22 cellular contexts compared by ENCODE assay signal in the genomic region with DNA sequence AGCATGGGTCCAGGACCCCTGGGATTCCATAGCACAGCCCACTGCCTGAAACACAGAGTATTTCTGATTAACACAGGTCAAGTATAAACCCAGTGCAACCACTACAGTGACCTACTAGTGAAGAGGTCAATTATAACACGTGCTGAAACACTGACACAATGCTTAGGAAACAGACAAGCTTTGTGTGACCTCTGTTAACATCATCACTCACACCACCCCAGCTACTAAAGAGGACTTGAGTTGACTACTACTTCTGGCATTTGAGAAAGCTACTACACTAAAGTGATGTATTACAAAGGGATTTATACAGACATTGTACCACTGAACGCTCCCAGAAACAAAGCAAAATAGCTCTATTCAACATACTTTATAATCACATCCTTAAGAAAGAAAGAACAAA.
A peak's percentile ranks its signal among the peaks of the same experiment; 100 is the strongest.
DNase-seq lines count a peak whose midpoint lies in the region; ATAC-seq, FAIRE-seq and TF ChIP-seq lines count a peak whose summit lies in the region.
"Had no signal": no experiment of that assay in that cellular context is flagged by ENCODE, and none has a peak within 500 bp of the region (broad histone marks: within the 10 kb centered on the region; RNA-seq: fewer than 3 reads in every experiment).

No MANE protein-coding gene starts in this region.

- no peaks in the 10 kb centered on the region for H3K4me1 Mint-ChIP-seq in neural progenitor cell
- H3K4me1 Mint-ChIP-seq: CD4-positive, alpha-beta memory T cell had no signal

- no peak overlapping the region for H2BK15ac ChIP-seq in IMR-90 (ENCODE audit: low read depth, low read length)

- H2AFZ ChIP-seq in IMR-90 (replicated peaks; ENCODE audit: low read length, poor library complexity): peak overlapping the region; percentile 5
- H2AFZ ChIP-seq in neural progenitor cell (replicated peaks): no peak overlapping the region

- no peak for TF ChIP-seq RAD21 in IMR-90 (IDR thresholded peaks at IDR 0.05; ENCODE audit: low read length)

- no peak overlapping the region for H4K8ac ChIP-seq in IMR-90 (ENCODE audit: low read depth in 2 of 2, low read length in 2 of 2)

- intact Hi-C loops in IMR-90 (cut with micrococcal nuclease): no loop called here
- intact Hi-C loops in mucosa of descending colon (cut with DNase I, micrococcal nuclease): no loop called here

- H2AK9ac ChIP-seq in IMR-90 (replicated peaks; ENCODE audit: low read depth, low read length, poor library complexity): no peak overlapping the region

- no peak overlapping the region for H3K9ac ChIP-seq in IMR-90 (ENCODE audit: low read depth, low read length)
- H3K9ac ChIP-seq in neural progenitor cell: no peak overlapping the region
- H3K9ac ChIP-seq: BLaER1, KMS-11, SK-N-SH had no signal

- no CpG with 5 or more reads among the region's 2 CpGs for WGBS in IMR-90 (ENCODE audit: extremely low coverage in 2 of 2, insufficient read length in 1 of 2), 2 experiments

- H3F3A ChIP-seq in neural progenitor cell (ENCODE audit: low read depth): no peaks in the 10 kb centered on the region

- H3K9me3 ChIP-seq in IMR-90 (ENCODE audit: control insufficient read depth, insufficient read depth, low read length): no peaks in the 10 kb centered on the region
- H3K9me3 ChIP-seq in neural progenitor cell (ENCODE audit: low read depth): no peaks in the 10 kb centered on the region
- peaks cover 35% of the 10 kb centered on the region for H3K9me3 ChIP-seq in mucosa of descending colon
- H3K9me3 ChIP-seq: BLaER1, SK-N-SH had no signal

- H3K27ac ChIP-seq in IMR-90 (ENCODE audit: insufficient read depth, low read length) (no peak overlapping the region), neural progenitor cell (no peak overlapping the region)
- H3K27ac ChIP-seq: BLaER1, KMS-11, RWPE1 had no signal

- H2AK5ac ChIP-seq in IMR-90 (ENCODE audit: low read depth, low read length): no peak overlapping the region

- TF ChIP-seq CTCF in IMR-90 (conservative IDR thresholded peaks at IDR 0.05; ENCODE audit: low read depth, low read length) (no peak), fibroblast of mammary gland (conservative IDR thresholded peaks at IDR 0.05; ENCODE audit: control insufficient read depth, insufficient read depth, low read depth, low read length) (no peak), neural progenitor cell (IDR thresholded peaks at IDR 0.05) (no peak), mucosa of descending colon (IDR thresholded peaks at IDR 0.05) (no peak)

- H3K4me2 ChIP-seq in IMR-90 (ENCODE audit: low read depth, low read length): no peak overlapping the region
- no peak overlapping the region for H3K4me2 ChIP-seq in neural progenitor cell
- H3K4me2 ChIP-seq: BLaER1, KMS-11, SK-N-SH had no signal

- no peak overlapping the region for H4K5ac ChIP-seq in IMR-90 (ENCODE audit: low read depth, low read length)

- no peaks in the 10 kb centered on the region for H3K79me2 ChIP-seq in neural progenitor cell (ENCODE audit: low read depth)

- H3K4me1 ChIP-seq in IMR-90 (ENCODE audit: control insufficient read depth, insufficient read depth, low read length) (no peaks in the 10 kb centered on the region; the same call in 1 of the 2 replicates), neural progenitor cell (no peaks in the 10 kb centered on the region), mucosa of descending colon (ENCODE audit: low read depth) (no peaks in the 10 kb centered on the region)
- H3K4me1 ChIP-seq: BLaER1 had no signal

- H3K9me1 ChIP-seq in IMR-90 (ENCODE audit: insufficient read depth, low read length): no peaks in the 10 kb centered on the region

- ATAC-seq in IMR-90 (ENCODE audit: low read depth) (peak; percentile 27; the same call in 1 of the 2 replicates), mucosa of descending colon (no peak)

- no peak overlapping the region for H3K56ac ChIP-seq in IMR-90 (ENCODE audit: extremely low read depth, insufficient read depth, low read length)

- TF ChIP-seq POLR2A in IMR-90 (IDR thresholded peaks at IDR 0.05; ENCODE audit: low read depth, low read length) (no peak), H54 (IDR thresholded peaks at IDR 0.05; ENCODE audit: low read depth, low read length) (no peak)

- no peaks in the 10 kb centered on the region for H3K79me1 ChIP-seq in IMR-90 (ENCODE audit: low read depth in 1 of 2, low read length in 2 of 2)

- dilution Hi-C loops in IMR-90 (cut with HindIII; ENCODE audit: low sequenced_read_pairs, unreplicated experiment): no loop called here

- 0 out of 2 replicates have a peak overlapping the region, but pooled peaks have one; percentile 36 for H3K14ac ChIP-seq in IMR-90 (replicated peaks; ENCODE audit: low read depth, low read length)

- H3K27me3 ChIP-seq in IMR-90 (ENCODE audit: control insufficient read depth, insufficient read depth, low read length): no peaks in the 10 kb centered on the region
- H3K27me3 ChIP-seq in neural progenitor cell: no peaks in the 10 kb centered on the region
- H3K27me3 ChIP-seq: BLaER1 had no signal

- H3K9me3 Mint-ChIP-seq in neural progenitor cell: no peaks in the 10 kb centered on the region

- H2BK20ac ChIP-seq in IMR-90 (ENCODE audit: low read depth, low read length): no peak overlapping the region; the same call in 1 of the 2 replicates

- CTCF ChIA-PET in IMR-90 (lab: Yijun Ruan, JAX): no interaction called here

- no peaks in the 10 kb centered on the region for H3K36me3 Mint-ChIP-seq in neural progenitor cell
- H3K36me3 Mint-ChIP-seq: CD4-positive, alpha-beta memory T cell had no signal

- no peaks in the 10 kb centered on the region for H4K20me1 ChIP-seq in IMR-90 (ENCODE audit: insufficient read depth, low read length)
- no peaks in the 10 kb centered on the region for H4K20me1 ChIP-seq in neural progenitor cell (ENCODE audit: low read depth)
- H4K20me1 ChIP-seq: BLaER1 had no signal

- no peak overlapping the region for H3K4ac ChIP-seq in IMR-90 (ENCODE audit: low read depth, low read length)

- no peak overlapping the region for H3K18ac ChIP-seq in IMR-90 (ENCODE audit: low read depth, low read length)

- POLR2A ChIA-PET in IMR-90 (lab: Charles Lee; ENCODE audit: unreplicated experiment): no interaction called here

- no peaks in the 10 kb centered on the region for H3K27me3 Mint-ChIP-seq in neural progenitor cell (ENCODE audit: insufficient read depth, low read depth)
- H3K27me3 Mint-ChIP-seq: CD4-positive, alpha-beta memory T cell had no signal

- no peak for FAIRE-seq in H54 (lab: Jason Lieb, UNC)
- FAIRE-seq: GM18507, GM19239, HTR-8/SVneo had no signal

- H3K36me3 ChIP-seq in IMR-90 (ENCODE audit: control insufficient read depth, insufficient read depth, low read length) (no peaks in the 10 kb centered on the region), neural progenitor cell (no peaks in the 10 kb centered on the region), mucosa of descending colon (ENCODE audit: low read depth) (no peaks in the 10 kb centered on the region)
- H3K36me3 ChIP-seq: BLaER1 had no signal

- no peak overlapping the region for H2BK120ac ChIP-seq in IMR-90 (ENCODE audit: low read depth, low read length)

- H3K4me3 Mint-ChIP-seq in neural progenitor cell: no peak overlapping the region
- H3K4me3 Mint-ChIP-seq: CD4-positive, alpha-beta memory T cell had no signal

- no peak overlapping the region for H4K91ac ChIP-seq in IMR-90 (ENCODE audit: insufficient read depth, low read depth, low read length)

- DNase-seq in IMR-90 (peak; percentile 36), fibroblast of mammary gland (ENCODE audit: low read depth) (peak; percentile 20), neural progenitor cell (ENCODE audit: low spot score) (no peak), cerebellar cortex (ENCODE audit: low spot score) (no peak), mucosa of descending colon (no peak), H54 (ENCODE audit: insufficient read length, low spot score) (no peak), HCEC 1CT (no peak)
- DNase-seq: CD4-positive, alpha-beta memory T cell; GDM1; NCI-H1105; NCI-H2029 treated with DMSO at 0.1 percent for 48 hours; NCI-H226; NCI-H510A treated with DMSO at 0.1 percent for 48 hours; NCI-H748 treated with DMSO at 0.1 percent for 48 hours; SHP77 treated with DMSO at 0.1 percent for 48 hours; SK-N-SH had no signal

- H2BK5ac ChIP-seq in IMR-90 (ENCODE audit: low read depth, low read length, poor library complexity, severe bottlenecking): no peak overlapping the region

- H3K4me3 ChIP-seq in IMR-90 (ENCODE audit: insufficient read depth, low read depth, low read length) (no peak overlapping the region), fibroblast of mammary gland (ENCODE audit: control insufficient read depth, low read depth, low read length) (no peak overlapping the region), neural progenitor cell (no peak overlapping the region), mucosa of descending colon (no peak overlapping the region)
- H3K4me3 ChIP-seq: BLaER1 had no signal

- peak overlapping the region; percentile 50 for H3K27ac Mint-ChIP-seq in neural progenitor cell
- H3K27ac Mint-ChIP-seq: CD4-positive, alpha-beta memory T cell had no signal

- no TSS peak for BruUV-seq in IMR-90 (replicated peaks; lab: Mats Ljungman, UMichigan)

- in situ Hi-C loops in IMR-90 (cut with MboI; ENCODE audit: low sequenced_read_pairs): no loop called here

- no peak overlapping the region for H3K23ac ChIP-seq in IMR-90 (ENCODE audit: low read depth, low read length)

TF ChIP-seq in IMR-90, 13 proteins besides CTCF, POLR2A, EP300 and RAD21:
- no peak for TF ChIP-seq RFX5 (IDR thresholded peaks at IDR 0.05; ENCODE audit: low read depth, low read length)
- TF ChIP-seq BHLHE40 (IDR thresholded peaks at IDR 0.05; ENCODE audit: low read depth, low read length): peak; percentile 58
- TF ChIP-seq FOS (IDR thresholded peaks at IDR 0.05; ENCODE audit: low read depth, low read length): no peak
TF ChIP-seq in IMR-90: peak in this region for 1.

Comparison
In these comparisons a context has a peak if more than half of its experiments do, and no peak if none do; other contexts are left out.
1. DNase-seq: peak in IMR-90 (single experiment) and fibroblast of mammary gland (single experiment); none in neural progenitor cell (single experiment), cerebellar cortex (single experiment), mucosa of descending colon (0 of 3), H54 (single experiment) and HCEC 1CT (single experiment).